ENCODE assay signal across 8 cellular contexts in the genomic region with DNA sequence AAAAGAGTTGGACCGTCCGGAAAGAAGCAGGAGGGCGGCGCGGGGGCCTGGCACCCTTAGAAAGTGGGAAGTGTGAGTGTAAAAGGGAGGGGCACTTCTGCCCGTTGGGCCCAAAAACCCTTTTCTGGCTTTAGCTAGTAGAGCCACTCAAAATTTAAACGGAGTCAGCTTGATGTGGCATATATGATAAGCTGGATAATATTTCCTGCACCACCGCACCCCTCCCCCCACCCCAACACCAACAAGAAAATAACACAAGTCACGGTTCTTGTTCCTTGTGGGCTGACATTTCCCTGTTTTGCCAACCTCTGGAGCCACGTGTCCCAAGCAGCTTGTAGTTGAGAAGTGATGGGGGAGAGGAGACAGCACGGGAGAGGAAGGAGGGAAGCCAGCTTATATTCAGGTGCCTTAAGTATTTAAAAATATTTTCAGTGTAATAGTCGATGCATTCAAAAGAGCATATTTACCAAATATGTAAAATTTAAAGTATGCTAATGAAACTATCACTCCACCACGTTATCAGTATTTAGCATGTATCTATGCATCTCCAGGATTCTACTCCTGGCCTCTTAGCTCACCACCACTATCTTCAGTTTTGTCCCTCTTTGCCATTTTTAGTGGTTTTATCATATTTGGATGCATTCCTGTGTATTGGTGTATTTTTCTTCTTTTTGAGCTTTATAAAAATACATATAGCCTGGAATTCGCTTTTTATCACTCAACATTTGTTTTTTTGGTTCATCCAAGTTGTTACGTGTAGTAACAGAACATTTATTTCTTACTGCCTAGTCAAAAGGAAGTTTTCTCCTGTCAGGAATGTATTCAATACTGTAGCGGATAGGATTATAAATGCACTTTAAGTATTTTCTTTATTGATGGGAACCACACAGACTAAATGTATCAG. TPM values are rescaled to one million over a fixed set of nuclear protein-coding genes. Genes with fewer than 3 reads are reported as not detected.
DNase-seq lines count a peak whose midpoint lies in the region; FAIRE-seq and TF ChIP-seq lines count a peak whose summit lies in the region.

No MANE protein-coding gene starts in this region.

- H3K27ac ChIP-seq in HL-60 (replicated peaks) (peak overlapping the region; percentile 99), OCI-LY1 (ENCODE audit: low read depth, low read length, poor library complexity, severe bottlenecking) (peak overlapping the region; percentile 29), smooth muscle cell (ENCODE audit: low read depth) (peak overlapping the region; percentile 100)

- H3K4me3 ChIP-seq in Caco-2 (ENCODE audit: low read depth, low read length) (peak overlapping the region; percentile 97), HL-60 (replicated peaks; ENCODE audit: insufficient read depth, low read length) (peak overlapping the region; percentile 60), OCI-LY1 (ENCODE audit: low read depth, low read length, poor library complexity, severe bottlenecking) (peak overlapping the region; percentile 90), smooth muscle cell (peak overlapping the region; percentile 84)

- intact Hi-C loops in Caco-2 (cut with micrococcal nuclease; ENCODE audit: unreplicated experiment) = no loop called here

- TSS peak; percentile 74 for BruUV-seq in Caco-2 (replicated peaks; lab: Mats Ljungman, UMichigan)

- CTCF ChIA-PET in Caco-2 (lab: Charles Lee) (interaction anchor here (0.9 to 1.8 kb wide), 2 partner anchors 48 to 369 kb away, joined by 3 to 16 read pairs; no protein-coding TSS in a partner anchor), GM10248 (lab: Yijun Ruan, JAX) (interaction anchor here (0.7 to 3.4 kb wide), 11 partner anchors 9 to 302 kb away, joined by 3 to 31 read pairs (median 4); no protein-coding TSS in a partner anchor)

- peak; percentile 38 to 48 for DNase-seq in Caco-2
- peak; percentile 23 for DNase-seq in GM19239 (ENCODE audit: insufficient read length, low spot score)
- DNase-seq in HL-60 (ENCODE audit: low read depth in 1 of 2, low spot score in 1 of 2) = peak in 1 of 2 experiments; percentile 80
- peak; percentile 54 to 73 for DNase-seq in T47D (ENCODE audit: low read depth in 1 of 2, low spot score in 1 of 2)
- no peak for DNase-seq in smooth muscle cell (lab: John Stamatoyannopoulos, UW; ENCODE audit: unreplicated experiment)
- DNase-seq in GM10248 (ENCODE audit: extremely low spot score) = no peak

- no peak for TF ChIP-seq CTCF in Caco-2 (IDR thresholded peaks at IDR 0.05; ENCODE audit: insufficient read depth in 1 of 2, low read depth in 1 of 2, low read length in 1 of 2, severe bottlenecking in 1 of 2, unreplicated experiment in 1 of 2)
- no peak for TF ChIP-seq CTCF in HL-60 (IDR thresholded peaks at IDR 0.05; ENCODE audit: insufficient read depth, low read length)
- no peak for TF ChIP-seq CTCF in OCI-LY1 (IDR thresholded peaks at IDR 0.05; ENCODE audit: low read length)
- TF ChIP-seq CTCF in smooth muscle cell (IDR thresholded peaks at IDR 0.05; ENCODE audit: borderline replicate concordance, insufficient read depth, poor library complexity, severe bottlenecking) = no peak
- no peak for TF ChIP-seq CTCF in GM10248 (IDR thresholded peaks at IDR 0.05; ENCODE audit: control extremely low read depth, extremely low read depth, low read depth, missing control alignments)

- H3K36me3 Mint-ChIP-seq in Caco-2 (ENCODE audit: insufficient read depth, unreplicated experiment) = peaks cover 7% of the 10 kb centered on the region

- H3K9me3 ChIP-seq in Caco-2 (no peaks in the 10 kb centered on the region), OCI-LY1 (ENCODE audit: low read length) (no peaks in the 10 kb centered on the region), smooth muscle cell (replicated peaks; ENCODE audit: low read depth) (no peaks in the 10 kb centered on the region)

- peak overlapping the region; percentile 99 for H3K4me3 Mint-ChIP-seq in Caco-2 (ENCODE audit: unreplicated experiment)

- H3K27me3 Mint-ChIP-seq in Caco-2 (ENCODE audit: insufficient read depth, unreplicated experiment) = no peaks in the 10 kb centered on the region

- peak overlapping the region; percentile 99 for H3K27ac Mint-ChIP-seq in Caco-2 (ENCODE audit: unreplicated experiment)

- peaks cover 6% of the 10 kb centered on the region; the same call in 1 of the 2 replicates for H3K79me2 ChIP-seq in OCI-LY1 (ENCODE audit: insufficient read depth, low read length)
- H3K79me2 ChIP-seq in smooth muscle cell (ENCODE audit: low read depth) = peaks cover 26% of the 10 kb centered on the region

- peaks cover 16% of the 10 kb centered on the region for H3K4me1 ChIP-seq in Caco-2
- peaks cover 21% of the 10 kb centered on the region for H3K4me1 ChIP-seq in OCI-LY1 (ENCODE audit: insufficient read depth, low read length, severe bottlenecking)
- peaks cover 20% of the 10 kb centered on the region for H3K4me1 ChIP-seq in smooth muscle cell (ENCODE audit: low read depth)

- no peaks in the 10 kb centered on the region for H3K9me3 Mint-ChIP-seq in Caco-2 (ENCODE audit: unreplicated experiment)

- WGBS in smooth muscle cell (ENCODE audit: low lambda C conversion rate) = 17% methylated on average over 16 of the region's 16 CpGs

- H3K9ac ChIP-seq in OCI-LY1 (ENCODE audit: low read length) = peak overlapping the region; percentile 89
- peak overlapping the region; percentile 100 for H3K9ac ChIP-seq in smooth muscle cell (ENCODE audit: low read depth)

- H3F3A ChIP-seq in OCI-LY1 (ENCODE audit: insufficient read depth, low read length) (no peaks in the 10 kb centered on the region), smooth muscle cell (ENCODE audit: low read depth) (peaks cover 13% of the 10 kb centered on the region)

- H3K27me3 ChIP-seq in Caco-2 (replicated peaks; ENCODE audit: control insufficient read depth, insufficient read depth, low read length) (no peaks in the 10 kb centered on the region), HL-60 (ENCODE audit: insufficient read depth, poor library complexity, severe bottlenecking) (no peaks in the 10 kb centered on the region), OCI-LY1 (ENCODE audit: insufficient read depth, low read length) (no peaks in the 10 kb centered on the region), smooth muscle cell (ENCODE audit: low read depth) (no peaks in the 10 kb centered on the region)

- in situ Hi-C loops in T47D (cut with HindIII; ENCODE audit: low pct_unique_long_range_greater_than_20kb, low sequenced_read_pairs) = no loop called here

- H4K20me1 ChIP-seq in OCI-LY1 (ENCODE audit: insufficient read depth, low read length) (0 out of 2 replicates have a peak, but pooled peaks cover 5% of the 10 kb centered on the region), smooth muscle cell (ENCODE audit: low read depth) (no peaks in the 10 kb centered on the region)

- H3K4me1 Mint-ChIP-seq in Caco-2 (ENCODE audit: low read depth, unreplicated experiment) = peaks cover 18% of the 10 kb centered on the region

- H3K36me3 ChIP-seq in Caco-2 (ENCODE audit: control insufficient read depth, insufficient read depth, low read length) (no peaks in the 10 kb centered on the region), OCI-LY1 (ENCODE audit: insufficient read depth, low read length) (peaks cover 13% of the 10 kb centered on the region), smooth muscle cell (ENCODE audit: low read depth) (no peaks in the 10 kb centered on the region)

- FAIRE-seq in GM19239 (lab: Jason Lieb, UNC) = peak; percentile 85
- peak; percentile 45 for FAIRE-seq in islet of Langerhans (lab: Jason Lieb, UNC)

- peak overlapping the region; percentile 90 for H3K4me2 ChIP-seq in OCI-LY1 (ENCODE audit: low read length)
- peak overlapping the region; percentile 89 for H3K4me2 ChIP-seq in smooth muscle cell

- POLR2A ChIA-PET in Caco-2 (lab: Charles Lee) (interaction anchor here (0.5 to 2.4 kb wide), 7 partner anchors 8 to 226 kb away, joined by 3 to 16 read pairs (median 4); a partner anchor contains a TSS), GM10248 (lab: Yijun Ruan, JAX) (interaction anchor here (0.6 to 1.5 kb wide), 4 partner anchors 12 to 112 kb away, joined by 3 to 7 read pairs (median 4); no protein-coding TSS in a partner anchor)

- H2AFZ ChIP-seq in OCI-LY1 (ENCODE audit: low read length) = peak overlapping the region; percentile 33; the same call in 1 of the 2 replicates
- H2AFZ ChIP-seq in smooth muscle cell (ENCODE audit: low read depth) = peak overlapping the region; percentile 34

- no peaks in the 10 kb centered on the region for H3K9me2 ChIP-seq in OCI-LY1 (ENCODE audit: low read depth, low read length)

RNA-seq across cellular contexts. Expression of a gene that starts 0.8 kb away (rescaled TPM):
- 13.5 and 16.3 TPM in 2 replicates for total RNA-seq in Caco-2 (2022)
- total RNA-seq in smooth muscle cell = 21.8 and 22.5 TPM in 2 replicates
- polyA plus RNA-seq in smooth muscle cell = 7.7 and 12.4 TPM in 2 replicates

RNA-seq across cellular contexts. Expression of a gene that starts 49.9 kb away (rescaled TPM):
- total RNA-seq in Caco-2 (2022) (11.6 and 12.3 TPM in 2 replicates), smooth muscle cell (1.3 and 2.5 TPM in 2 replicates)
- polyA plus RNA-seq in smooth muscle cell = 0.76 and 0.93 TPM in 2 replicates

Comparison
In these comparisons a context has a peak if more than half of its experiments do, and no peak if none do; other contexts are left out.
1. DNase-seq: peak in Caco-2 (2 of 2), GM19239 (single experiment) and T47D (2 of 2); none in smooth muscle cell (single experiment) and GM10248 (single experiment).
2. H3K27ac ChIP-seq: peak in every context shown above with its lines; median percentile 100 in smooth muscle cell; 99 in HL-60; 29 in OCI-LY1.
3. Peak in every context shown above with its lines, with median percentiles within 50 percentile points of each other: H3K4me3 ChIP-seq.